Comparison of ENCODE assay signal across 9 cellular contexts in the genomic region with DNA sequence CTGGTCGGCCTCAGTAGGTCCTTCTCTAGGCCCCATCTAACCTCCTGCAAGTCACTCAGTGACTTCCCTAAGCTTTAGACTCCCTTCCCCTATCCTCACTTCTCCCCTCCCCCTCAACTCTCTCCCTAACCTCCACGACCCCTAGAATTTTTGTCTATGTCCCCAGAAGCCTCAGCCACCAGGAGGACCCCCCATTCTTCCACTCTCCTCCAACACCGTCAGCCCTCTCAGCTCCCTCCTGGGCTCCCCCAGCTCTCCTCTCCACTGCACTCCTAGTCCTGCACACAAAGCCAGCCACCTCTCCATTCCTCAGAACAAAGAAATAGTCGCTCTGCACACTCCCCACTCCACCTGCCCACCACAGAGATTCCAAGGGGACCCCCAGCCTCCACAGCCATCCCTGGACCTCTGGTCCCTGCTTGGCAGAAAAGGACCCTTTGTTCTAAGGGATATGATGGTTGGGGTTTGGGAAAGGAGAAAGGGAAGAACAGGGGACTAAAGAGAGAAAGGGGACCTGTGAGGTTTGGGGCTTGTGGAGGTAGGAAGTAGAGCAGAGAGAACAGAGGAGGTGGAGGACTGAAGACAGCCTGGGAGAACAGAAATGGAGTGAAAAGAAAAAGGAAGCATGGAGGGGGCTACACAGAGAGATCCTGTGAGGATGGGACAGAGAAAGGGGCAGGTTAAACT. TPM values are rescaled to one million over a fixed set of nuclear protein-coding genes. Genes with fewer than 3 reads are reported as not detected.
DNase-seq lines count a peak whose midpoint lies in the region; ATAC-seq and TF ChIP-seq lines count a peak whose summit lies in the region.
"Had no signal": no experiment of that assay in that cellular context is flagged by ENCODE, and none has a peak within 500 bp of the region (broad histone marks: within the 10 kb centered on the region; RNA-seq: fewer than 3 reads in every experiment).

No MANE protein-coding gene starts in this region.

- H3K9ac ChIP-seq in fibroblast of lung (ENCODE audit: insufficient read depth, low read length) = no peak overlapping the region
- H3K9ac ChIP-seq in skeletal muscle satellite cell (ENCODE audit: low read depth, low read length) = peak overlapping the region; percentile 92

- TF ChIP-seq CTCF in RWPE2 (IDR thresholded peaks at IDR 0.05; ENCODE audit: poor library complexity, severe bottlenecking) = no peak
- TF ChIP-seq CTCF in fibroblast of lung (conservative IDR thresholded peaks at IDR 0.05 in 1 of 2, IDR thresholded peaks at IDR 0.05 in 1 of 2; ENCODE audit: low read depth in 1 of 2, low read length in 2 of 2) = no peak

- H3K79me2 ChIP-seq in fibroblast of lung (ENCODE audit: control insufficient read depth, insufficient read depth, low read length) = peaks cover 92% of the 10 kb centered on the region

- H3K9me3 ChIP-seq in RWPE2 (ENCODE audit: severe bottlenecking) = no peaks in the 10 kb centered on the region
- H3K9me3 ChIP-seq in fibroblast of lung (ENCODE audit: control insufficient read depth, insufficient read depth, low read depth, low read length) = no peaks in the 10 kb centered on the region
- no peaks in the 10 kb centered on the region for H3K9me3 ChIP-seq in skeletal muscle satellite cell (replicated peaks; ENCODE audit: low read length)

- H3K4me1 ChIP-seq in RWPE2 (ENCODE audit: insufficient read depth, poor library complexity, severe bottlenecking) (peaks cover 34% of the 10 kb centered on the region), fibroblast of lung (ENCODE audit: control insufficient read depth, extremely low read depth, insufficient read depth, low read length) (peaks cover 28% of the 10 kb centered on the region), skeletal muscle satellite cell (ENCODE audit: control insufficient read depth, insufficient read depth, low read length) (peaks cover 75% of the 10 kb centered on the region)

- H2AFZ ChIP-seq in fibroblast of lung (ENCODE audit: low read length) = no peak overlapping the region

- ATAC-seq in RWPE2 (ENCODE audit: low read depth) (no peak), HG02981 (IDR thresholded peaks at IDR 0.05; ENCODE audit: unreplicated experiment) (no peak), HG02763 (IDR thresholded peaks at IDR 0.05; ENCODE audit: unreplicated experiment) (no peak)

- H3K4me2 ChIP-seq in fibroblast of lung (ENCODE audit: extremely low read depth, insufficient read depth, low read length) (peak overlapping the region; percentile 78), skeletal muscle satellite cell (ENCODE audit: low read length) (peak overlapping the region; percentile 99)

- peak overlapping the region; percentile 96 for H3K27ac ChIP-seq in RWPE2 (ENCODE audit: poor library complexity, severe bottlenecking)
- H3K27ac ChIP-seq in fibroblast of lung (ENCODE audit: insufficient read depth, low read length) = peak overlapping the region; percentile 35
- H3K27ac ChIP-seq: 22Rv1 had no signal

- H3K27me3 ChIP-seq in RWPE2 (ENCODE audit: insufficient read depth, poor library complexity, severe bottlenecking) (no peaks in the 10 kb centered on the region), fibroblast of lung (ENCODE audit: control insufficient read depth, insufficient read depth, low read length) (no peaks in the 10 kb centered on the region), skeletal muscle satellite cell (ENCODE audit: control insufficient read depth, insufficient read depth, low read length) (no peaks in the 10 kb centered on the region)

- DNase-seq in DMS79 treated with DMSO at 0.1 percent for 48 hours (lab: John Stamatoyannopoulos, UW) = peak; percentile 8
- DNase-seq in DMS79 (lab: John Stamatoyannopoulos, UW) = no peak
- DNase-seq in RWPE2 (ENCODE audit: low spot score) = no peak
- DNase-seq in fibroblast of lung (ENCODE audit: low read depth in 2 of 2) = no peak
- DNase-seq in stimulated activated CD4-positive, alpha-beta T cell treated with anti-CD3 and anti-CD28 coated beads, Interleukin-15, amount 100 ng/mL, for 24 hours = no peak

- H3K36me3 ChIP-seq in RWPE2 (ENCODE audit: low read depth) (peaks cover 64% of the 10 kb centered on the region), fibroblast of lung (ENCODE audit: control insufficient read depth, insufficient read depth, low read length) (peaks cover 1% of the 10 kb centered on the region), skeletal muscle satellite cell (ENCODE audit: insufficient read depth, low read length) (peaks cover 9% of the 10 kb centered on the region)

- H4K20me1 ChIP-seq in fibroblast of lung (ENCODE audit: control insufficient read depth, extremely low read depth, insufficient read depth, low read length) = no peaks in the 10 kb centered on the region

- peak overlapping the region; percentile 61 for H3K4me3 ChIP-seq in RWPE2 (ENCODE audit: severe bottlenecking)
- H3K4me3 ChIP-seq in fibroblast of lung (replicated peaks in 1 of 4; ENCODE audit: control extremely low read depth in 1 of 4, insufficient read depth in 1 of 4, low read depth in 3 of 4, low read length in 4 of 4) = peak overlapping the region; percentile 67 to 90 (median 80)
- peak overlapping the region; percentile 88 for H3K4me3 ChIP-seq in skeletal muscle satellite cell (ENCODE audit: low read length)

RNA-seq across cellular contexts. Expression of gene ARHGEF2, which starts 2.8 kb away (rescaled TPM):
- total RNA-seq in fibroblast of lung = 208 and 276 TPM in 2 replicates
- 93.9 and 103 TPM in 2 replicates for polyA plus RNA-seq in fibroblast of lung
- polyA plus RNA-seq in fibroblast of lung (2012) = 48.5 and 77.3 TPM in 2 replicates
- 121 and 150 TPM in 2 replicates for polyA minus RNA-seq in fibroblast of lung (ENCODE audit: low replicate concordance)
- total RNA-seq in skeletal muscle satellite cell (2012; rRNA removed) = 105 and 107 TPM in 2 replicates

RNA-seq across cellular contexts. Expression of gene RXFP4, which starts 34.1 kb away (rescaled TPM):
- not detected in 2 replicates for total RNA-seq in fibroblast of lung
- polyA plus RNA-seq in fibroblast of lung = not detected in 2 replicates
- polyA plus RNA-seq in fibroblast of lung (2012) = not detected in 2 replicates
- polyA minus RNA-seq in fibroblast of lung (ENCODE audit: low replicate concordance) = not detected in 2 replicates
- total RNA-seq in skeletal muscle satellite cell (2012; rRNA removed) = 0.44 TPM in 1 of 2 replicates, not detected in the other

RNA-seq across cellular contexts. Expression of gene KHDC4, which starts 41.3 kb away (rescaled TPM):
- 18.2 and 24.6 TPM in 2 replicates for total RNA-seq in fibroblast of lung
- 19.5 and 25.4 TPM in 2 replicates for polyA plus RNA-seq in fibroblast of lung
- polyA plus RNA-seq in fibroblast of lung (2012) = 9.0 and 10.4 TPM in 2 replicates
- 4.9 and 22.7 TPM in 2 replicates for polyA minus RNA-seq in fibroblast of lung (ENCODE audit: low replicate concordance)
- 21.4 and 24.1 TPM in 2 replicates for total RNA-seq in skeletal muscle satellite cell (2012; rRNA removed)

RNA-seq across cellular contexts. Expression of gene SSR2, which starts 45.2 kb away (rescaled TPM):
- total RNA-seq in fibroblast of lung = 304 and 455 TPM in 2 replicates
- 673 and 941 TPM in 2 replicates for polyA plus RNA-seq in fibroblast of lung
- 321 and 394 TPM in 2 replicates for polyA plus RNA-seq in fibroblast of lung (2012)
- polyA minus RNA-seq in fibroblast of lung (ENCODE audit: low replicate concordance) = 781 and 908 TPM in 2 replicates
- total RNA-seq in skeletal muscle satellite cell (2012; rRNA removed) = 538 and 640 TPM in 2 replicates
